18 cellular contexts compared by ENCODE assay signal in the genomic region with DNA sequence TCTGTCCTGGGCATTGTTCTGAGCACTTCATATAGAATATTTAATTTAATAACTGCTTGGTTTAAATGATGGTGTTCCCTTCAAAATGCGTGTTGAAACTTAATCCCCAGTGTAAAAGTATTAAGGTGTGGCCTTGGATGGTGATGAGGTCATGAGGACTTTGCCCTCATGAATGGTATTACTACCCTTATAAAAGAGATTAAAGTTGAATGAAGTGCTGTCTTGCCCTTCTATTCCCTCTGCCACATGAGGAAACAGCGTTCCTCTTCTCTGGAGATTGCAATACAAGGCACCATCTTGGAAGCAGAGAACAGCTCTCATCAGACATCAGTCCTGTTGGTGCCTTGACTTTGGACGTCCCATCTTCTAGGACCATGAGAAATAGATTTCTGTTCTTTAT.
"Had no signal": no experiment of that assay in that cellular context is flagged by ENCODE, and none has a peak within 500 bp of the region (broad histone marks: within the 10 kb centered on the region; RNA-seq: fewer than 3 reads in every experiment).

No MANE protein-coding gene starts in this region.

- DNase-seq: NCI-H1092, NCI-H1105 treated with DMSO at 0.1 percent for 48 hours, NCI-H1417 treated with DMSO at 0.1 percent for 48 hours, NCI-H1694 treated with DMSO at 0.1 percent for 48 hours, NCI-H1930, NCI-H2081, NCI-H2171, NCI-H446, NCI-H510A, NCI-H524 treated with DMSO at 0.1 percent for 48 hours, Right ventricle myocardium superior, SIG-M5, SW 1271 had no signal

- H3K9me3 ChIP-seq: MG63, SJSA1 had no signal

- H3K36me3 ChIP-seq: MG63, SJSA1 had no signal

- H3K4me3 ChIP-seq: MG63, SJSA1, SK-N-MC had no signal

- H3K27me3 ChIP-seq: MG63, SJSA1 had no signal

- H3K4me1 ChIP-seq: SJSA1 had no signal

- H3K27ac ChIP-seq: HL-60, SJSA1, SK-N-MC had no signal

- FAIRE-seq: RCC 7860 had no signal
